ENCODE assay signal across 8 cellular contexts in genomic region chr7:44606341-44607140, GRCh38. TPM values are rescaled to one million over a fixed set of nuclear protein-coding genes. Genes with fewer than 3 reads are reported as not detected.
DNase-seq lines count a peak whose midpoint lies in the region; ATAC-seq and TF ChIP-seq lines count a peak whose summit lies in the region.

TSS of gene OGDH (plus strand) at chr7:44606627. CDS start at chr7:44624344, 17,717 bp downstream.

- H2AK5ac ChIP-seq in trophoblast cell (ENCODE audit: low read length), result peak within 1 kb of the TSS; percentile 22

- peak within 1 kb of the TSS; percentile 96 for H4K8ac ChIP-seq in trophoblast cell (ENCODE audit: low read depth, low read length)

- H3K4me3 ChIP-seq in GM12875 (ENCODE audit: low read depth, low read length), result peak within 1 kb of the TSS; percentile 96
- H3K4me3 ChIP-seq in adipocyte (ENCODE audit: low read length), result peak within 1 kb of the TSS; percentile 92
- peak within 1 kb of the TSS; percentile 55 for H3K4me3 ChIP-seq in cardiac muscle cell
- peak within 1 kb of the TSS; percentile 98 for H3K4me3 ChIP-seq in trophoblast cell (ENCODE audit: low read depth, low read length)
- peak within 1 kb of the TSS; percentile 65 to 87 (median 76) for H3K4me3 ChIP-seq in transverse colon

- H3K79me1 ChIP-seq in trophoblast cell (ENCODE audit: low read length), result peaks cover 4% of the 10 kb centered on the region

- H3K9me3 ChIP-seq in adipocyte (ENCODE audit: control insufficient read depth, low read length), result no peaks in the 10 kb centered on the region
- H3K9me3 ChIP-seq in cardiac muscle cell (ENCODE audit: low read depth), result no peaks in the 10 kb centered on the region
- no peaks in the 10 kb centered on the region for H3K9me3 ChIP-seq in trophoblast cell (ENCODE audit: insufficient read depth, low read depth, low read length)
- no peaks in the 10 kb centered on the region for H3K9me3 ChIP-seq in transverse colon

- H2BK12ac ChIP-seq in trophoblast cell (ENCODE audit: low read length), result peak within 1 kb of the TSS; percentile 27

- peak within 1 kb of the TSS; percentile 98 for H2BK5ac ChIP-seq in trophoblast cell (ENCODE audit: low read depth, low read length, poor library complexity)

- in situ Hi-C loops in transverse colon (cut with MboI; ENCODE audit: low pct_ligation_motif_present in 1 of 4, low pct_unique_long_range_greater_than_20kb in 1 of 4, low sequenced_read_pairs in 3 of 4), result no loop called here

- intact Hi-C loops in transverse colon (cut with DNase I; ENCODE audit: low total_unique reads), result no loop called here

- peak within 1 kb of the TSS; percentile 95 for H4K12ac ChIP-seq in trophoblast cell (ENCODE audit: low read depth, low read length)

- H3K9ac ChIP-seq in adipocyte (ENCODE audit: low read length), result peak within 1 kb of the TSS; percentile 92
- H3K9ac ChIP-seq in trophoblast cell (ENCODE audit: low read length), result peak within 1 kb of the TSS; percentile 97

- H3K4me2 ChIP-seq in trophoblast cell (ENCODE audit: low read length), result peak within 1 kb of the TSS; percentile 97

- peak within 1 kb of the TSS; percentile 94 for H2BK120ac ChIP-seq in trophoblast cell (ENCODE audit: insufficient read depth, low read length, poor library complexity)

- peaks cover 14% of the 10 kb centered on the region for H3K79me2 ChIP-seq in trophoblast cell (ENCODE audit: control insufficient read depth, insufficient read depth, low read length, poor library complexity)

- TF ChIP-seq EP300 in transverse colon (IDR thresholded peaks at IDR 0.05; ENCODE audit: low read depth), result peak; percentile 32

- peak within 1 kb of the TSS; percentile 98 for H2AFZ ChIP-seq in trophoblast cell (ENCODE audit: insufficient read depth, low read length, poor library complexity)

- H3K18ac ChIP-seq in trophoblast cell (ENCODE audit: low read length), result peak within 1 kb of the TSS; percentile 97

- no peaks in the 10 kb centered on the region for H3K27me3 ChIP-seq in adipocyte (replicated peaks; ENCODE audit: control insufficient read depth, insufficient read depth, low read length)
- H3K27me3 ChIP-seq in cardiac muscle cell, result no peaks in the 10 kb centered on the region
- no peaks in the 10 kb centered on the region for H3K27me3 ChIP-seq in trophoblast cell (ENCODE audit: insufficient read depth, low read length)
- H3K27me3 ChIP-seq in transverse colon, result no peaks in the 10 kb centered on the region

- H3K36me3 ChIP-seq in adipocyte (ENCODE audit: control insufficient read depth, insufficient read depth, low read length, severe bottlenecking) (peaks cover 3% of the 10 kb centered on the region), cardiac muscle cell (no peaks in the 10 kb centered on the region), trophoblast cell (ENCODE audit: control insufficient read depth in 1 of 2, insufficient read depth in 2 of 2, low read length in 2 of 2) (no peaks in the 10 kb centered on the region), transverse colon (no peaks in the 10 kb centered on the region)

- peak within 1 kb of the TSS; percentile 92 for H3K27ac ChIP-seq in cardiac muscle cell
- H3K27ac ChIP-seq in trophoblast cell (ENCODE audit: low read depth, low read length), result peak within 1 kb of the TSS; percentile 93
- H3K27ac ChIP-seq in transverse colon, result peak within 1 kb of the TSS; percentile 95 to 98 (median 97)

- ATAC-seq in HG02798 (IDR thresholded peaks at IDR 0.05; ENCODE audit: poor library complexity, unreplicated experiment), result peak; percentile 95

- peak within 1 kb of the TSS; percentile 94 for H4K91ac ChIP-seq in trophoblast cell (ENCODE audit: low read depth, low read length)

- DNase-seq in NCI-H1436 (lab: John Stamatoyannopoulos, UW) (peak; percentile 97), T follicular helper cell (ENCODE audit: low read depth) (peak; percentile 99), adipocyte (ENCODE audit: low read depth) (peak; percentile 99), cardiac muscle cell (ENCODE audit: low read depth in 1 of 2, low spot score in 1 of 2) (peak; percentile 99), trophoblast cell (peak; percentile 99), transverse colon (peak; percentile 100)

- WGBS in trophoblast cell (ENCODE audit: extremely low coverage, insufficient coverage, insufficient read length), result no CpG with 5 or more reads among the region's 93 CpGs
- 1 to 8% methylated on average over 2 to 85 of the region's 93 CpGs for WGBS in transverse colon (ENCODE audit: low coverage in 1 of 2), 2 donors

- peak within 1 kb of the TSS; percentile 97 for H3K14ac ChIP-seq in trophoblast cell (ENCODE audit: low read length)

- H3K4me1 ChIP-seq in adipocyte (ENCODE audit: control insufficient read depth, insufficient read depth, low read length) (peaks cover 13% of the 10 kb centered on the region), cardiac muscle cell (ENCODE audit: low read depth) (no peaks in the 10 kb centered on the region), trophoblast cell (ENCODE audit: control insufficient read depth in 1 of 2, insufficient read depth in 2 of 2, low read length in 2 of 2) (peaks cover 5 to 7% of the 10 kb centered on the region in 2 experiments), transverse colon (peaks cover 4 to 32% (median 19%) of the 10 kb centered on the region in 4 donors)

- TF ChIP-seq CTCF in GM12875 (IDR thresholded peaks at IDR 0.05; ENCODE audit: borderline replicate concordance, insufficient read depth, low read depth, low read length) (no peak), cardiac muscle cell (IDR thresholded peaks at IDR 0.05; ENCODE audit: low read depth, low read length) (no peak), transverse colon (IDR thresholded peaks at IDR 0.05) (peak in 1 of 5 experiments; percentile 25)

- peak within 1 kb of the TSS; percentile 89 for H3K4ac ChIP-seq in trophoblast cell (ENCODE audit: low read depth, low read length)

- TF ChIP-seq POLR2A in transverse colon (IDR thresholded peaks at IDR 0.05), result peak; percentile 99

- H3K23ac ChIP-seq in trophoblast cell (ENCODE audit: low read length), result peak within 1 kb of the TSS; percentile 44

RNA-seq across cellular contexts. Expression of gene OGDH, which starts in this region (rescaled TPM):
- total RNA-seq in cardiac muscle cell (110 and 111 TPM in 2 replicates), transverse colon (100 to 1,000 TPM in 3 of 4 donors, 10 to 100 TPM in 1; 74.0 to 160 (median 143) TPM)
- polyA plus RNA-seq in cardiac muscle cell, result 71.9 and 80.0 TPM in 2 replicates
- 61.6 and 62.5 TPM in 2 replicates for polyA plus RNA-seq in trophoblast cell (2013)

Comparison
In these comparisons a context has a peak if more than half of its experiments do, and no peak if none do; other contexts are left out.
1. Peak in every context shown above with its lines: DNase-seq, ATAC-seq, H3K4me3 ChIP-seq and H3K27ac ChIP-seq.